ENCODE assay signal across 10 cellular contexts in genomic region chr10:63671317-63671937, GRCh38.
DNase-seq lines count a peak whose midpoint lies in the region; TF ChIP-seq lines count a peak whose summit lies in the region.
"Had no signal": no experiment of that assay in that cellular context is flagged by ENCODE, and none has a peak within 500 bp of the region (broad histone marks: within the 10 kb centered on the region; RNA-seq: fewer than 3 reads in every experiment).

No MANE protein-coding gene starts in this region.

- H3K4me1 ChIP-seq in Karpas-422 (ENCODE audit: low read length), result peaks cover 39% of the 10 kb centered on the region

- H3K9me3 Mint-ChIP-seq in progenitor cell of endocrine pancreas (ENCODE audit: low read depth), result no peaks in the 10 kb centered on the region

- TF ChIP-seq CTCF in choroid plexus epithelial cell (conservative IDR thresholded peaks at IDR 0.05; ENCODE audit: low read depth, low read length), result peak; percentile 12
- no peak for TF ChIP-seq CTCF in progenitor cell of endocrine pancreas (IDR thresholded peaks at IDR 0.05; ENCODE audit: unreplicated experiment)

- H3K4me3 ChIP-seq in Karpas-422 (ENCODE audit: low read length), result no peak overlapping the region
- H3K4me3 ChIP-seq in choroid plexus epithelial cell (ENCODE audit: low read depth, low read length), result no peak overlapping the region
- H3K4me3 ChIP-seq: lung had no signal

- no peak overlapping the region for H3K4me3 Mint-ChIP-seq in progenitor cell of endocrine pancreas (ENCODE audit: low read depth)

- H3K9me2 ChIP-seq in Karpas-422 (replicated peaks; ENCODE audit: insufficient read depth, low read length), result no peaks in the 10 kb centered on the region

- peaks cover 5% of the 10 kb centered on the region for H3K27me3 Mint-ChIP-seq in progenitor cell of endocrine pancreas

- peak overlapping the region; percentile 6 for H3K4me2 ChIP-seq in Karpas-422 (ENCODE audit: low read depth, low read length, poor library complexity, severe bottlenecking)

- H3K27me3 ChIP-seq in Karpas-422 (ENCODE audit: low read length), result no peaks in the 10 kb centered on the region

- H3K79me2 ChIP-seq in Karpas-422 (ENCODE audit: low read length), result no peaks in the 10 kb centered on the region

- H3K27ac Mint-ChIP-seq in progenitor cell of endocrine pancreas, result no peak overlapping the region

- H3K36me3 Mint-ChIP-seq in progenitor cell of endocrine pancreas (ENCODE audit: insufficient read depth), result no peaks in the 10 kb centered on the region

- no peak overlapping the region for H3K9ac ChIP-seq in Karpas-422 (ENCODE audit: low read length)

- H3K27ac ChIP-seq in Karpas-422 (ENCODE audit: low read length), result no peak overlapping the region

- no peaks in the 10 kb centered on the region for H3K4me1 Mint-ChIP-seq in progenitor cell of endocrine pancreas (ENCODE audit: low read depth)

- H3K9me3 ChIP-seq in Karpas-422 (ENCODE audit: low read length), result no peaks in the 10 kb centered on the region

- no peak overlapping the region for H2AFZ ChIP-seq in Karpas-422 (ENCODE audit: low read length)

- no peaks in the 10 kb centered on the region for H3K36me3 ChIP-seq in Karpas-422 (ENCODE audit: insufficient read depth, low read length)

- no peaks in the 10 kb centered on the region for H4K20me1 ChIP-seq in Karpas-422 (ENCODE audit: insufficient read depth, low read depth, low read length)

- peak; percentile 73 for DNase-seq in AG08395 (ENCODE audit: low spot score)
- DNase-seq in Karpas-422, result no peak
- peak; percentile 78 for DNase-seq in choroid plexus epithelial cell (ENCODE audit: low read depth)
- DNase-seq in medulla oblongata (ENCODE audit: extremely low spot score), result peak; percentile 51
- DNase-seq in progenitor cell of endocrine pancreas (ENCODE audit: low spot score, unreplicated experiment), result no peak
- no peak for DNase-seq in stimulated activated CD4-positive, alpha-beta T cell treated with anti-CD3 and anti-CD28 coated beads, Interleukin-1b, Interleukin-23, amount 100 ng/mL, for 48 hours
- no peak for DNase-seq in ureter (ENCODE audit: low spot score)
- no peak for DNase-seq in NCI-H187 treated with DMSO at 0.1 percent for 48 hours (lab: John Stamatoyannopoulos, UW)
- DNase-seq: Kasumi-1 had no signal

Comparison
In these comparisons a context has a peak if more than half of its experiments do, and no peak if none do; other contexts are left out.
1. DNase-seq: peak in AG08395 (single experiment), choroid plexus epithelial cell (single experiment) and medulla oblongata (single experiment); none in Karpas-422 (single experiment), progenitor cell of endocrine pancreas (single experiment), stimulated activated CD4-positive, alpha-beta T cell treated with anti-CD3 and anti-CD28 coated beads, Interleukin-1b, Interleukin-23, amount 100 ng/mL, for 48 hours (single experiment), ureter (single experiment) and NCI-H187 treated with DMSO at 0.1 percent for 48 hours (single experiment).